ENCODE assay signal across 20 cellular contexts in the genomic region with DNA sequence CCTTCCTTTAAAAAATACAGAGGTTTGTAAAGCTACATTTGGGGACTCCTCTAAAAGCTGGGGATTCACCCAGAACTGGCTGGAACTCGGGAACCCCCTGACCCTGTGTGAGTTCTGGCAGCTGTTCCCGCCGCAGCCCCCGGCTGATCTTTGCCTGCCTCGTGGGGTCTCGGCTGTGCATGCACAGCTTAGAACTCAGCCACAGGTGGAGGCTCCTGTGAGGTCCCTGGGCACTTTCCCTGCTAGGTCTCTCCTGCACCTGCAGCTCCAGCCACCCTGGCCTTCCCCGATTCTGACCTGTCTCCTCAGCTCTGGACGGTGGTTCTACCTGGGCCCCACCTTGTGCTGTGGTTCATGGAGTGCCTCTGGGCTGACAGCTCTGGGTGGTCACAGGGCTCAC. TPM values are rescaled to one million over a fixed set of nuclear protein-coding genes. Genes with fewer than 3 reads are reported as not detected.
"Had no signal": no experiment of that assay in that cellular context is flagged by ENCODE, and none has a peak within 500 bp of the region (broad histone marks: within the 10 kb centered on the region; RNA-seq: fewer than 3 reads in every experiment).

No MANE protein-coding gene starts in this region.

- H3K36me3 Mint-ChIP-seq: naive B cell had no signal

- DNase-seq: dermis blood vessel endothelial cell; esophagus squamous epithelium; foreskin fibroblast; immature natural killer cell; left lung; mesendoderm; naive B cell; nucleus accumbens; ovary; small intestine; stimulated activated CD4-positive, alpha-beta T cell treated with anti-CD3 and anti-CD28 coated beads, Interleukin-12 subunit alpha, Interleukin-12 subunit beta, amount 100 ng/mL, for 4 hours; stimulated activated naive CD4-positive, alpha-beta T cell treated with Interleukin-2 at 50 U/mL for 16 hours; trophoblast cell had no signal

- H3K27me3 ChIP-seq: esophagus squamous epithelium, gastroesophageal sphincter, left lung, ovary, right atrium auricular region, vagina had no signal

- H3K4me3 ChIP-seq: esophagus squamous epithelium, gastroesophageal sphincter, left lung, lung, ovary, right atrium auricular region, vagina had no signal

- H3K9me3 Mint-ChIP-seq: immature natural killer cell had no signal

- H3K27ac Mint-ChIP-seq: immature natural killer cell had no signal

- H3K4me3 Mint-ChIP-seq: immature natural killer cell, naive B cell, neural crest cell had no signal

- H3K36me3 ChIP-seq: left lung, ovary, right atrium auricular region, vagina had no signal

- H3K27ac ChIP-seq: esophagus squamous epithelium, gastroesophageal sphincter, left lung, ovary, right atrium auricular region, vagina had no signal

- H3K9me3 ChIP-seq: esophagus squamous epithelium, gastroesophageal sphincter, left lung, ovary, vagina had no signal

- ATAC-seq: gastroesophageal sphincter, left lung had no signal

RNA-seq across cellular contexts. Expression of a gene that starts 48.6 kb away (rescaled TPM):
- total RNA-seq: epithelial cell of proximal tubule, right atrium auricular region, vagina had no signal
- polyA plus RNA-seq: immature natural killer cell, keratinocyte had no signal
